In the genomic region with DNA sequence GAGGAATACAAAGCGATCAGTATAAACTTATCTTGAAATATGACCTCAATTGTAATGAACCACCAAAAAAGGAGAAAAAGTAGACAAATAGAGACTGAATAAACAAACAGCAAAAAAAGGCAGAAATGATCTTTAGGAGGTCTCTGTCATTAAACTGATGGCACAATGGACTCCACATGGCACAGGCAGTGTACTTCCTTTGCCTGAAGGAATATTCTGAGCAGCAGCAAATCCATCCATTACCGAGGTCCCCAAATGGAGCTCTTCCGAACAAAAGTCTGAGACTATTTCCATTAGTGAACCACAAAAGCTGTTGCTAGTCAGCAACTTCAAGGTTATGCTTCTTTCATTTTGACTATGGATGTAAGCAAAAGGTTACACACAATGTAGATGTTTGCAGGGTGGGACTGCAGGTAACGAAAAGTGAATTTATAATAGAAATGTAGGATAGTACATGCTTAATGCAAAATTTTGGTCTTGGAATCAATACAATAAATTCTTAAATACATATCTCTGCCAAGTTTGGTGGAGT, we compare ENCODE assay signal across 9 cellular contexts. TPM values are rescaled to one million over a fixed set of nuclear protein-coding genes. Genes with fewer than 3 reads are reported as not detected.
DNase-seq lines count a peak whose midpoint lies in the region; ATAC-seq and TF ChIP-seq lines count a peak whose summit lies in the region.
"Had no signal": no experiment of that assay in that cellular context is flagged by ENCODE, and none has a peak within 500 bp of the region (broad histone marks: within the 10 kb centered on the region; RNA-seq: fewer than 3 reads in every experiment).

No MANE protein-coding gene starts in this region.

- H3K27me3 ChIP-seq in mammary epithelial cell (ENCODE audit: insufficient read depth, low read length), result no peaks in the 10 kb centered on the region
- H3K27me3 ChIP-seq: thyroid gland had no signal

- no peaks in the 10 kb centered on the region for H3K27me3 Mint-ChIP-seq in activated CD4-positive, alpha-beta T cell treated with anti-CD3 and anti-CD28 coated beads for 36 hours
- no peaks in the 10 kb centered on the region for H3K27me3 Mint-ChIP-seq in activated T-helper 1 cell treated with anti-CD3 and anti-CD28 coated beads, Interleukin-12 subunit alpha, Interleukin-12 subunit beta, Interleukin-2, Interleukin-4 antibody, amounts not matched to agents 30 ng/mL and 10 ng/mL and 1 ng/mL, durations not matched to agents 14 hours and 24 hours and 36 hours (ENCODE audit: insufficient read depth)
- no peaks in the 10 kb centered on the region for H3K27me3 Mint-ChIP-seq in stimulated activated naive B cell treated with anti-CD40 and anti-IgM and Interleukin-4, amounts not matched to agents 10 μg/mL and 1 μg/mL and 100 μg/mL, for 72 hours

- peaks cover 14% of the 10 kb centered on the region for H3K4me1 ChIP-seq in mammary epithelial cell (ENCODE audit: insufficient read depth, low read length)
- H3K4me1 ChIP-seq: thyroid gland had no signal

- no peaks in the 10 kb centered on the region for H4K20me1 ChIP-seq in mammary epithelial cell (ENCODE audit: insufficient read depth, low read length)

- H3K9me3 Mint-ChIP-seq in activated CD4-positive, alpha-beta T cell treated with anti-CD3 and anti-CD28 coated beads for 36 hours (ENCODE audit: low read depth), result no peaks in the 10 kb centered on the region
- H3K9me3 Mint-ChIP-seq in activated T-helper 1 cell treated with anti-CD3 and anti-CD28 coated beads, Interleukin-12 subunit alpha, Interleukin-12 subunit beta, Interleukin-2, Interleukin-4 antibody, amounts not matched to agents 30 ng/mL and 10 ng/mL and 1 ng/mL, durations not matched to agents 14 hours and 24 hours and 36 hours, result peaks cover 11% of the 10 kb centered on the region
- no peaks in the 10 kb centered on the region for H3K9me3 Mint-ChIP-seq in stimulated activated naive B cell treated with anti-CD40 and anti-IgM and Interleukin-4, amounts not matched to agents 10 μg/mL and 1 μg/mL and 100 μg/mL, for 72 hours

- WGBS in mammary epithelial cell (ENCODE audit: low coverage, missing lambda C conversion rate), result 73% methylated on average over 4 of the region's 4 CpGs

- intact Hi-C loops in activated CD4-positive, alpha-beta T cell treated with anti-CD3 and anti-CD28 coated beads for 36 hours (cut with DNase I, micrococcal nuclease), result loop anchor here (5.0 to 10.0 kb wide), 2 partner anchors 268 to 415 kb away; no protein-coding TSS in a partner anchor
- intact Hi-C loops in activated T-helper 1 cell treated with anti-CD3 and anti-CD28 coated beads, Interleukin-12 subunit alpha, Interleukin-12 subunit beta, Interleukin-2, Interleukin-4 antibody, amounts not matched to agents 30 ng/mL and 10 ng/mL and 1 ng/mL, durations not matched to agents 14 hours and 24 hours and 36 hours (cut with micrococcal nuclease), result loop anchor here (1.0 to 10.0 kb wide), 8 partner anchors 82 to 738 kb away; partner anchors contain the start of genes AAMDC, GAB2, NDUFC2 and RSF1
- intact Hi-C loops in mammary epithelial cell (cut with micrococcal nuclease), result loop anchor here (5.0 kb wide), 1 partner anchor 413 kb away; no protein-coding TSS in a partner anchor

- H3K36me3 ChIP-seq in mammary epithelial cell (ENCODE audit: insufficient read depth, low read length), result peaks cover 11% of the 10 kb centered on the region
- H3K36me3 ChIP-seq: thyroid gland had no signal

- no peak for TF ChIP-seq CTCF in mammary epithelial cell (conservative IDR thresholded peaks at IDR 0.05 in 1 of 2, IDR thresholded peaks at IDR 0.05 in 1 of 2; ENCODE audit: extremely low read depth in 1 of 2, insufficient read depth in 1 of 2, low read depth in 1 of 2, low read length in 2 of 2)

- H3K9me3 ChIP-seq in mammary epithelial cell (replicated peaks; ENCODE audit: insufficient read depth, low read length), result no peaks in the 10 kb centered on the region
- H3K9me3 ChIP-seq: thyroid gland had no signal

- H3K4me3 Mint-ChIP-seq in activated CD4-positive, alpha-beta T cell treated with anti-CD3 and anti-CD28 coated beads for 36 hours, result no peak overlapping the region
- peak overlapping the region; percentile 74 for H3K4me3 Mint-ChIP-seq in activated T-helper 1 cell treated with anti-CD3 and anti-CD28 coated beads, Interleukin-12 subunit alpha, Interleukin-12 subunit beta, Interleukin-2, Interleukin-4 antibody, amounts not matched to agents 30 ng/mL and 10 ng/mL and 1 ng/mL, durations not matched to agents 14 hours and 24 hours and 36 hours
- no peak overlapping the region for H3K4me3 Mint-ChIP-seq in stimulated activated naive B cell treated with anti-CD40 and anti-IgM and Interleukin-4, amounts not matched to agents 10 μg/mL and 1 μg/mL and 100 μg/mL, for 72 hours

- CTCF ChIA-PET in activated CD4-positive, alpha-beta T cell treated with anti-CD3 and anti-CD28 coated beads for 36 hours (lab: Charles Lee), result interaction anchor here (1.0 kb wide), 1 partner anchor 15 kb away, joined by 4 read pairs; the partner anchor contains the start of gene NARS2
- CTCF ChIA-PET in mammary epithelial cell (lab: Charles Lee; ENCODE audit: low non-redundant PET), result no interaction called here

- H3K4me3 ChIP-seq in mammary epithelial cell (replicated peaks in 1 of 3; ENCODE audit: insufficient read depth in 1 of 3, low read depth in 2 of 3, low read length in 3 of 3), result no peak overlapping the region
- H3K4me3 ChIP-seq: thyroid gland had no signal

- ATAC-seq in activated CD4-positive, alpha-beta T cell treated with anti-CD3 and anti-CD28 coated beads for 36 hours, result peak; percentile 81
- ATAC-seq in HG02852 (IDR thresholded peaks at IDR 0.05; ENCODE audit: unreplicated experiment) (peak; percentile 69), HG03108 (IDR thresholded peaks at IDR 0.05; ENCODE audit: unreplicated experiment) (no peak)
- ATAC-seq in stimulated activated naive B cell treated with anti-CD40 and anti-IgM and Interleukin-4, amounts not matched to agents 10 μg/mL and 1 μg/mL and 100 μg/mL, for 72 hours (replicated peaks), result peak; percentile 53 to 57

- H3K4me2 ChIP-seq in mammary epithelial cell (ENCODE audit: insufficient read depth, low read depth, low read length), result no peak overlapping the region

- H3K4me1 Mint-ChIP-seq in activated CD4-positive, alpha-beta T cell treated with anti-CD3 and anti-CD28 coated beads for 36 hours, result peaks cover 52% of the 10 kb centered on the region
- H3K4me1 Mint-ChIP-seq in activated T-helper 1 cell treated with anti-CD3 and anti-CD28 coated beads, Interleukin-12 subunit alpha, Interleukin-12 subunit beta, Interleukin-2, Interleukin-4 antibody, amounts not matched to agents 30 ng/mL and 10 ng/mL and 1 ng/mL, durations not matched to agents 14 hours and 24 hours and 36 hours (ENCODE audit: low read depth), result peaks cover 75% of the 10 kb centered on the region
- H3K4me1 Mint-ChIP-seq in stimulated activated naive B cell treated with anti-CD40 and anti-IgM and Interleukin-4, amounts not matched to agents 10 μg/mL and 1 μg/mL and 100 μg/mL, for 72 hours, result peaks cover 22 to 46% of the 10 kb centered on the region in 2 donors

- no TSS peak for BruUV-seq in mammary epithelial cell (replicated peaks; lab: Mats Ljungman, UMichigan)

- H3K27ac Mint-ChIP-seq in activated CD4-positive, alpha-beta T cell treated with anti-CD3 and anti-CD28 coated beads for 36 hours, result no peak overlapping the region
- H3K27ac Mint-ChIP-seq in activated T-helper 1 cell treated with anti-CD3 and anti-CD28 coated beads, Interleukin-12 subunit alpha, Interleukin-12 subunit beta, Interleukin-2, Interleukin-4 antibody, amounts not matched to agents 30 ng/mL and 10 ng/mL and 1 ng/mL, durations not matched to agents 14 hours and 24 hours and 36 hours, result peak overlapping the region; percentile 79
- H3K27ac Mint-ChIP-seq in stimulated activated naive B cell treated with anti-CD40 and anti-IgM and Interleukin-4, amounts not matched to agents 10 μg/mL and 1 μg/mL and 100 μg/mL, for 72 hours, result no peak overlapping the region

- H3K9ac ChIP-seq in mammary epithelial cell (ENCODE audit: insufficient read depth, low read length), result no peak overlapping the region

- POLR2A ChIA-PET in activated CD4-positive, alpha-beta T cell treated with anti-CD3 and anti-CD28 coated beads for 36 hours (lab: Charles Lee), result interaction anchor here (0.9 kb wide), 1 partner anchor 95 kb away, joined by 6 read pairs; no protein-coding TSS in a partner anchor

- in situ Hi-C loops in mammary epithelial cell (cut with MboI; ENCODE audit: low sequenced_read_pairs in 2 of 2), result loop anchor here (10.0 kb wide), 3 partner anchors 145 to 335 kb away; partner anchors contain the start of gene GAB2 (in 2 of the 2)

- H3K27ac ChIP-seq in mammary epithelial cell (ENCODE audit: insufficient read depth, low read depth, low read length), result no peak overlapping the region

- H3K79me2 ChIP-seq in mammary epithelial cell (ENCODE audit: insufficient read depth, low read length), result peaks cover 38% of the 10 kb centered on the region

- dilution Hi-C loops in mammary epithelial cell (cut with HindIII; ENCODE audit: low sequenced_read_pairs), result no loop called here

- peaks cover 40% of the 10 kb centered on the region for H3K36me3 Mint-ChIP-seq in activated CD4-positive, alpha-beta T cell treated with anti-CD3 and anti-CD28 coated beads for 36 hours (ENCODE audit: low read depth)
- peaks cover 42% of the 10 kb centered on the region for H3K36me3 Mint-ChIP-seq in activated T-helper 1 cell treated with anti-CD3 and anti-CD28 coated beads, Interleukin-12 subunit alpha, Interleukin-12 subunit beta, Interleukin-2, Interleukin-4 antibody, amounts not matched to agents 30 ng/mL and 10 ng/mL and 1 ng/mL, durations not matched to agents 14 hours and 24 hours and 36 hours (ENCODE audit: low read depth)
- peaks cover 24 to 47% of the 10 kb centered on the region in 2 donors for H3K36me3 Mint-ChIP-seq in stimulated activated naive B cell treated with anti-CD40 and anti-IgM and Interleukin-4, amounts not matched to agents 10 μg/mL and 1 μg/mL and 100 μg/mL, for 72 hours

- no peak overlapping the region for H2AFZ ChIP-seq in mammary epithelial cell (ENCODE audit: low read depth, low read length)

- no peak for DNase-seq in activated CD4-positive, alpha-beta T cell treated with anti-CD3 and anti-CD28 coated beads for 36 hours
- no peak for DNase-seq in activated CD4-positive, alpha-beta T cell treated with anti-CD3 and anti-CD28 coated beads, Interleukin-2, amount 50 U/mL, for 1 hour
- DNase-seq in activated T-helper 1 cell treated with anti-CD3 and anti-CD28 coated beads, Interleukin-12 subunit alpha, Interleukin-12 subunit beta, Interleukin-2, Interleukin-4 antibody, amounts not matched to agents 30 ng/mL and 10 ng/mL and 1 ng/mL, durations not matched to agents 14 hours and 24 hours and 36 hours (ENCODE audit: low spot score), result no peak
- DNase-seq in stimulated activated naive B cell treated with anti-CD40 and anti-IgM and Interleukin-4, amounts not matched to agents 10 μg/mL and 1 μg/mL and 100 μg/mL, for 72 hours, result no peak
- no peak for DNase-seq in anterior cingulate cortex (lab: John Stamatoyannopoulos, UW)
- DNase-seq in mammary epithelial cell, result no peak
- DNase-seq: thyroid gland had no signal

RNA-seq across cellular contexts. Expression of gene NARS2, which starts 14.5 kb away (rescaled TPM):
- 10 to 100 TPM; 22.9 to 33.4 TPM for total RNA-seq in activated CD4-positive, alpha-beta T cell treated with anti-CD3 and anti-CD28 coated beads for 36 hours
- total RNA-seq in activated T-helper 1 cell treated with anti-CD3 and anti-CD28 coated beads, Interleukin-12 subunit alpha, Interleukin-12 subunit beta, Interleukin-2, Interleukin-4 antibody, amounts not matched to agents 30 ng/mL and 10 ng/mL and 1 ng/mL, durations not matched to agents 14 hours and 24 hours and 36 hours, result 38.2 and 38.7 TPM in 2 replicates
- total RNA-seq in mammary epithelial cell, result 10 to 100 TPM; 21.8 to 22.3 TPM
- 12.1 TPM for polyA plus RNA-seq in mammary epithelial cell
- 11.3 TPM for polyA minus RNA-seq in mammary epithelial cell
